26 cellular contexts compared by ENCODE assay signal in the genomic region with DNA sequence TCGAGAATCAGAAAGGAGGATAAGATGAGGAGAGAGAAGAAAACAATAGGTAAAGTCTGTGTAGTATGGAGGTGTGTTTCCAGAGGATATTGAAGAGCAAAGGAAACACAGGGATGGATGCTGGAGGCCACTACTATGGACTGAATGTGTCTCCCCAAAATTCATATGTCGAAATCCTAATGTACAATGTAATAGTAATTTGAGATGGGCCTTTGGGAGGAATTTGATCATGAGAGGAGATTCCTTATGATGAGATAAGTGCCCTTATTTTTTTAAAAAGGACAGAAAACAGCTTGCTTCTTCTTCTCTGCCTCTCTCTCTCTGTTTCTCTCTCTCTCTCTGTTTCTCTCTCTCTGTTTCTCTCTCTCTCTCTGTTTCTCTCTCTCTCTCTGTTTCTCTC.
DNase-seq lines count a peak whose midpoint lies in the region; ATAC-seq and TF ChIP-seq lines count a peak whose summit lies in the region.
"Had no signal": no experiment of that assay in that cellular context is flagged by ENCODE, and none has a peak within 500 bp of the region (broad histone marks: within the 10 kb centered on the region; RNA-seq: fewer than 3 reads in every experiment).

No MANE protein-coding gene starts in this region.

- no peak overlapping the region for H2BK120ac ChIP-seq in mesenchymal stem cell (ENCODE audit: low read depth, low read length)

- H3K27me3 Mint-ChIP-seq in activated CD4-positive, alpha-beta T cell treated with anti-CD3 and anti-CD28 coated beads for 36 hours: no peaks in the 10 kb centered on the region
- H3K27me3 Mint-ChIP-seq: activated naive CD4-positive, alpha-beta T cell treated with anti-CD3 and anti-CD28 coated beads, Interleukin-2, amount 50 U/mL, for 24 hours; B cell; CD8-positive, alpha-beta memory T cell had no signal

- H3K9ac ChIP-seq in mesenchymal stem cell (ENCODE audit: low read length): peak overlapping the region; percentile 87
- H3K9ac ChIP-seq: neural progenitor cell had no signal

- peak overlapping the region; percentile 95 for H2BK5ac ChIP-seq in mesenchymal stem cell (ENCODE audit: low read depth, low read length, poor library complexity, severe bottlenecking)

- H3K27me3 ChIP-seq in esophagus muscularis mucosa (no peaks in the 10 kb centered on the region), mesenchymal stem cell (ENCODE audit: control insufficient read depth in 1 of 2, insufficient read depth in 1 of 2, low read length in 2 of 2) (no peaks in the 10 kb centered on the region), body of pancreas (no peaks in the 10 kb centered on the region)
- H3K27me3 ChIP-seq: neural progenitor cell had no signal

- DNase-seq in AG10803 (ENCODE audit: low read depth) (peak; percentile 48), LHCN-M2 (ENCODE audit: low read depth) (peak; percentile 64), esophagus muscularis mucosa (ENCODE audit: extremely low spot score) (no peak), mesenchymal stem cell (no peak), body of pancreas (no peak), SKM-1 treated with dmso at 0.1 percent for 144 hours (lab: John Stamatoyannopoulos, UW; ENCODE audit: unreplicated experiment) (no peak)
- DNase-seq in activated CD4-positive, alpha-beta T cell treated with anti-CD3 and anti-CD28 coated beads for 36 hours: no peak
- DNase-seq: activated CD4-positive, alpha-beta T cell treated with anti-CD3 and anti-CD28 coated beads, Interleukin-2, amount 50 U/mL, for 48 hours; activated CD8-positive, alpha-beta memory T cell treated with anti-CD3 and anti-CD28 coated beads, Interleukin-2, amount 50 U/mL, for 4 hours; anterior cingulate cortex; CD8-positive, alpha-beta memory T cell; central memory CD4-positive, alpha-beta T cell; GDM1; kidney; lower lobe of right lung; NCI-H1048; NCI-H1930; NCI-H69; psoas muscle; substantia nigra had no signal

- TF ChIP-seq POLR2A in esophagus muscularis mucosa (IDR thresholded peaks at IDR 0.05; ENCODE audit: low read depth) (no peak), body of pancreas (IDR thresholded peaks at IDR 0.05) (no peak)

- POLR2A ChIA-PET in activated CD4-positive, alpha-beta T cell treated with anti-CD3 and anti-CD28 coated beads for 36 hours (lab: Charles Lee): no interaction called here

- H2BK12ac ChIP-seq in mesenchymal stem cell (ENCODE audit: low read length in 2 of 2): no peak overlapping the region

- H3K23ac ChIP-seq in mesenchymal stem cell (ENCODE audit: low read length in 2 of 2): no peak overlapping the region

- intact Hi-C loops in esophagus muscularis mucosa (cut with DNase I) (loop anchor here (5.0 kb wide), 1 partner anchor 717 kb away; no protein-coding TSS in a partner anchor), body of pancreas (cut with DNase I) (no loop called here)
- intact Hi-C loops in activated CD4-positive, alpha-beta T cell treated with anti-CD3 and anti-CD28 coated beads for 36 hours (cut with DNase I, micrococcal nuclease): no loop called here

- WGBS in esophagus muscularis mucosa: 95% methylated on average over 2 of the region's 2 CpGs
- WGBS in mesenchymal stem cell: 95% methylated on average over 1 of the region's 2 CpGs
- 72 to 84% methylated on average over 2 of the region's 2 CpGs for WGBS in body of pancreas, 2 donors

- H3K9me3 ChIP-seq in esophagus muscularis mucosa (no peaks in the 10 kb centered on the region), mesenchymal stem cell (ENCODE audit: control insufficient read depth, low read length) (no peaks in the 10 kb centered on the region), body of pancreas (no peaks in the 10 kb centered on the region)
- H3K9me3 ChIP-seq: lower lobe of right lung, psoas muscle had no signal

- peak overlapping the region; percentile 99 for H2AK5ac ChIP-seq in mesenchymal stem cell (ENCODE audit: low read length, severe bottlenecking)

- CTCF ChIA-PET in activated CD4-positive, alpha-beta T cell treated with anti-CD3 and anti-CD28 coated beads for 36 hours (lab: Charles Lee): no interaction called here

- H3K36me3 ChIP-seq in esophagus muscularis mucosa (no peaks in the 10 kb centered on the region), mesenchymal stem cell (ENCODE audit: control insufficient read depth in 1 of 2, insufficient read depth in 2 of 2, low read depth in 1 of 2, low read length in 2 of 2) (no peaks in the 10 kb centered on the region), body of pancreas (replicated peaks in 1 of 2; ENCODE audit: insufficient read depth in 1 of 2, low read depth in 2 of 2) (no peaks in the 10 kb centered on the region)
- H3K36me3 ChIP-seq: lower lobe of right lung, neural progenitor cell had no signal

- H3K79me1 ChIP-seq in mesenchymal stem cell (replicated peaks; ENCODE audit: low read length, poor library complexity, severe bottlenecking): no peaks in the 10 kb centered on the region

- H3K4me3 ChIP-seq in AG10803 (ENCODE audit: low read length) (no peak overlapping the region), esophagus muscularis mucosa (no peak overlapping the region), mesenchymal stem cell (ENCODE audit: insufficient read depth in 1 of 2, low read depth in 1 of 2, low read length in 2 of 2) (peak overlapping the region in 1 of 2 experiments; percentile 63), body of pancreas (no peak overlapping the region)
- H3K4me3 ChIP-seq: lower lobe of right lung, neural progenitor cell, psoas muscle had no signal

- H3K4ac ChIP-seq in mesenchymal stem cell (ENCODE audit: low read depth in 1 of 2, low read length in 2 of 2): no peak overlapping the region

- no peaks in the 10 kb centered on the region for H3K9me3 Mint-ChIP-seq in activated CD4-positive, alpha-beta T cell treated with anti-CD3 and anti-CD28 coated beads for 36 hours (ENCODE audit: low read depth)
- H3K9me3 Mint-ChIP-seq: activated naive CD4-positive, alpha-beta T cell treated with anti-CD3 and anti-CD28 coated beads, Interleukin-2, amount 50 U/mL, for 24 hours; neural progenitor cell; WTC11 had no signal

- no peak overlapping the region for H4K8ac ChIP-seq in mesenchymal stem cell (ENCODE audit: low read length)

- H3K4me1 Mint-ChIP-seq in activated CD4-positive, alpha-beta T cell treated with anti-CD3 and anti-CD28 coated beads for 36 hours: no peaks in the 10 kb centered on the region
- H3K4me1 Mint-ChIP-seq: activated naive CD4-positive, alpha-beta T cell treated with anti-CD3 and anti-CD28 coated beads, Interleukin-2, amount 50 U/mL, for 24 hours; B cell; CD8-positive, alpha-beta memory T cell; neural progenitor cell; WTC11 had no signal

- no peak overlapping the region for H3K4me3 Mint-ChIP-seq in activated CD4-positive, alpha-beta T cell treated with anti-CD3 and anti-CD28 coated beads for 36 hours
- H3K4me3 Mint-ChIP-seq: activated naive CD4-positive, alpha-beta T cell treated with anti-CD3 and anti-CD28 coated beads, Interleukin-2, amount 50 U/mL, for 24 hours; B cell; CD8-positive, alpha-beta memory T cell; neural progenitor cell; WTC11 had no signal

- no peak for TF ChIP-seq EP300 in esophagus muscularis mucosa (IDR thresholded peaks at IDR 0.05)

- H2AFZ ChIP-seq in mesenchymal stem cell (ENCODE audit: low read depth, low read length): no peak overlapping the region
- H2AFZ ChIP-seq: neural progenitor cell had no signal

- H3K4me1 ChIP-seq in esophagus muscularis mucosa (peaks cover 12 to 33% (median 30%) of the 10 kb centered on the region in 4 donors), mesenchymal stem cell (ENCODE audit: control insufficient read depth, insufficient read depth, low read depth, low read length) (peaks cover 2% of the 10 kb centered on the region), body of pancreas (no peaks in the 10 kb centered on the region)
- H3K4me1 ChIP-seq: lower lobe of right lung, neural progenitor cell had no signal

- H3K14ac ChIP-seq in mesenchymal stem cell (ENCODE audit: low read length in 2 of 2): no peak overlapping the region

- H3K27ac Mint-ChIP-seq in activated CD4-positive, alpha-beta T cell treated with anti-CD3 and anti-CD28 coated beads for 36 hours: no peak overlapping the region
- H3K27ac Mint-ChIP-seq: activated naive CD4-positive, alpha-beta T cell treated with anti-CD3 and anti-CD28 coated beads, Interleukin-2, amount 50 U/mL, for 24 hours; B cell; neural progenitor cell; WTC11 had no signal

- no peak overlapping the region for H3K18ac ChIP-seq in mesenchymal stem cell (ENCODE audit: low read depth in 1 of 2, low read length in 2 of 2)

- TF ChIP-seq CTCF in AG10803 (conservative IDR thresholded peaks at IDR 0.05; ENCODE audit: low read length) (no peak), esophagus muscularis mucosa (IDR thresholded peaks at IDR 0.05) (no peak), body of pancreas (IDR thresholded peaks at IDR 0.05) (no peak)

- no peak for ATAC-seq in body of pancreas
- no peak for ATAC-seq in activated CD4-positive, alpha-beta T cell treated with anti-CD3 and anti-CD28 coated beads for 36 hours
- no peak for ATAC-seq in GM18870 (IDR thresholded peaks at IDR 0.05; ENCODE audit: unreplicated experiment)
- ATAC-seq: HepG2, lower lobe of right lung, WTC11 had no signal

- no peak overlapping the region for H2BK15ac ChIP-seq in mesenchymal stem cell (ENCODE audit: low read depth, poor library complexity, severe bottlenecking)

- H3K27ac ChIP-seq in esophagus muscularis mucosa (replicated peaks in 1 of 4) (peak overlapping the region in 3 of 4 donors; percentile 71 to 83 (median 76)), mesenchymal stem cell (ENCODE audit: low read length, poor library complexity, severe bottlenecking) (peak overlapping the region; percentile 100), body of pancreas (no peak overlapping the region)
- H3K27ac ChIP-seq: neural progenitor cell had no signal

- H3K4me2 ChIP-seq in mesenchymal stem cell (ENCODE audit: low read length, poor library complexity, severe bottlenecking): no peak overlapping the region
- H3K4me2 ChIP-seq: neural progenitor cell had no signal

- no peak overlapping the region for H4K91ac ChIP-seq in mesenchymal stem cell (ENCODE audit: low read length)

- no peaks in the 10 kb centered on the region for H3K36me3 Mint-ChIP-seq in activated CD4-positive, alpha-beta T cell treated with anti-CD3 and anti-CD28 coated beads for 36 hours (ENCODE audit: low read depth)
- H3K36me3 Mint-ChIP-seq: activated naive CD4-positive, alpha-beta T cell treated with anti-CD3 and anti-CD28 coated beads, Interleukin-2, amount 50 U/mL, for 24 hours; CD8-positive, alpha-beta memory T cell; neural progenitor cell; WTC11 had no signal

Comparison
In these comparisons a context has a peak if more than half of its experiments do, and no peak if none do; other contexts are left out.
1. DNase-seq: peak in AG10803 (single experiment) and LHCN-M2 (single experiment); none in esophagus muscularis mucosa (single experiment), mesenchymal stem cell (single experiment), body of pancreas (0 of 4), activated CD4-positive, alpha-beta T cell treated with anti-CD3 and anti-CD28 coated beads for 36 hours (single experiment) and SKM-1 treated with dmso at 0.1 percent for 144 hours (single experiment).
2. H3K27ac ChIP-seq: peak in esophagus muscularis mucosa (3 of 4) and mesenchymal stem cell (single experiment); none in body of pancreas (0 of 4).